ENCODE assay signal across 8 cellular contexts in the genomic region with DNA sequence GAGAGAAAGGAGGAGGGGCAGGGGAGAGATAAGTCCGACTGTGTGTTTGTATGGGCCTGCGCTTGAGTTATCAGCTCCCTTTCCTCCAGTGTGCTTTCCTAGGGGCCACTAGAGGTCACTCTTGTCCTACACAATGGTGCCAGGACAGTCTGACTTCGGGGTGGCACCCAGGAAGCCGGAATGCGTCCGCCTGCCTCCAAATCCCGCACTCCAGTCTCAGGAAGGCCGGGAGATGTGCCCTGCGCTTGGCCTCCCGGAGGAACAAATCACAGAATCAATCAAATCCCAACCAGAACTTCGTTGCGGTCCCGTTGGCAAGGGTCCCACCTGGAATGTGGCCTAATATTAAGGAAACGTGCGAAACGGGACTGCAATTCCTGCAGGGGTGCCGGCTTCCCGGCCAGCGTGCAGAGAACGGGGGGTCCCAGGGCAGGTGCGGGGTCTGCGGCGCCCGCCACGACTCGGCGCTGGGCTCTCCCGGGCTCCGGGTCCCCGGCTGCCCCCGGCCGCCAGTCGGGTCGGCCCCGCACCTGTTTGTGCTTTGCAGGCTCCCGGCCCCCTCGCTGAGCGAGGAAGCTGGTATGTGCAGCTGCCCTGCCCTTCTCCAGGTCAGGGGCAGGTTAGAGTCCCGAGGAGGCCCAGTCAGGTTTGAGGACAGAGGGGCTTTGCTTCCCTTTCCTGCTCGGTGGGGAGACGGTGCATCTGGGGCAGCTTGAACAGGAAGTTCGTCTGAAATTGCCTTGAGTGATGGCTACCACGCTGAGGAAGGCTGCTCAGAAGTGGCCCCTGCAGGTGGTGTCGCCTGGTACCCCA. TPM values are rescaled to one million over a fixed set of nuclear protein-coding genes. Genes with fewer than 3 reads are reported as not detected.
DNase-seq lines count a peak whose midpoint lies in the region; ATAC-seq and TF ChIP-seq lines count a peak whose summit lies in the region.

No MANE protein-coding gene starts in this region.

- H3K9ac ChIP-seq in duodenal mucosa (ENCODE audit: low read depth in 1 of 2, low read length in 2 of 2): peak overlapping the region; percentile 40 to 79
- H3K9ac ChIP-seq in liver (ENCODE audit: low read depth in 1 of 2, low read length in 2 of 2): no peak overlapping the region

- H3K36me3 ChIP-seq in BE2C: no peaks in the 10 kb centered on the region
- no peaks in the 10 kb centered on the region for H3K36me3 ChIP-seq in duodenal mucosa (ENCODE audit: control insufficient read depth in 1 of 2, insufficient read depth in 2 of 2, low read length in 2 of 2)
- no peaks in the 10 kb centered on the region for H3K36me3 ChIP-seq in liver (ENCODE audit: control insufficient read depth in 4 of 4, insufficient read depth in 3 of 4, low read depth in 1 of 4, low read length in 3 of 4)

- DNase-seq in BE2C: peak; percentile 45
- DNase-seq in NCI-H460 (ENCODE audit: extremely low read depth, low read depth): peak; percentile 88
- peak; percentile 68 for DNase-seq in activated CD4-positive, alpha-beta T cell treated with anti-CD3 and anti-CD28 coated beads for 48 hours
- peak; percentile 44 to 46 for DNase-seq in stimulated activated CD4-positive, alpha-beta T cell treated with anti-CD3 and anti-CD28 coated beads, Interleukin-2, amount 100 ng/mL, for 48 hours

- H3K27me3 ChIP-seq in BE2C (peaks cover 72% of the 10 kb centered on the region), duodenal mucosa (ENCODE audit: control insufficient read depth in 1 of 2, insufficient read depth in 2 of 2, low read length in 2 of 2) (peaks cover 0 to 4% of the 10 kb centered on the region in 2 donors), liver (ENCODE audit: control insufficient read depth in 4 of 4, insufficient read depth in 4 of 4, low read length in 3 of 4) (peaks cover 0 to 2% (median 0%) of the 10 kb centered on the region in 4 donors)

- H3K9me3 ChIP-seq in BE2C: no peaks in the 10 kb centered on the region
- H3K9me3 ChIP-seq in duodenal mucosa (ENCODE audit: control insufficient read depth in 1 of 2, low read length in 2 of 2): no peaks in the 10 kb centered on the region
- no peaks in the 10 kb centered on the region for H3K9me3 ChIP-seq in liver (ENCODE audit: control insufficient read depth in 4 of 4, low read length in 3 of 4)

- peak; percentile 96 for TF ChIP-seq RAD21 in liver (IDR thresholded peaks at IDR 0.05)

- H3K4me3 ChIP-seq in BE2C (ENCODE audit: low read depth, low read length) (no peak overlapping the region), duodenal mucosa (ENCODE audit: low read depth in 1 of 2, low read length in 2 of 2) (peak overlapping the region; percentile 69 to 81), liver (ENCODE audit: low read depth in 1 of 3, low read length in 3 of 3) (peak overlapping the region; percentile 48 to 54 (median 52))

- WGBS in liver: 4% methylated on average over 44 of the region's 44 CpGs

- H3K27ac ChIP-seq in duodenal mucosa (ENCODE audit: low read depth, low read length) (no peak overlapping the region), liver (ENCODE audit: low read depth in 1 of 2, low read length in 2 of 2) (no peak overlapping the region)

- H3K4me1 ChIP-seq in BE2C (no peaks in the 10 kb centered on the region), duodenal mucosa (ENCODE audit: control insufficient read depth in 1 of 2, insufficient read depth in 2 of 2, low read length in 2 of 2) (peaks cover 0 to 4% of the 10 kb centered on the region in 2 donors), liver (ENCODE audit: control insufficient read depth in 4 of 4, insufficient read depth in 4 of 4, low read length in 3 of 4) (peaks cover 0 to 10% (median 4%) of the 10 kb centered on the region in 4 donors)

- peak; percentile 82 for TF ChIP-seq CTCF in BE2C (IDR thresholded peaks at IDR 0.05; ENCODE audit: low read depth, low read length)
- TF ChIP-seq CTCF in liver (IDR thresholded peaks at IDR 0.05; ENCODE audit: low read depth, low read length, missing input control): peak; percentile 94

- peak; percentile 81 for ATAC-seq in GM19025 (IDR thresholded peaks at IDR 0.05; ENCODE audit: low read depth, unreplicated experiment)
- peak; percentile 91 for ATAC-seq in HG03175 (IDR thresholded peaks at IDR 0.05; ENCODE audit: unreplicated experiment)

TF ChIP-seq in liver, 16 proteins besides CTCF, POLR2A, EP300 and RAD21:
- peak; percentile 12 to 15 for TF ChIP-seq RXRA (IDR thresholded peaks at IDR 0.05)
- TF ChIP-seq EGR1 (IDR thresholded peaks at IDR 0.05; ENCODE audit: low read depth in 2 of 2): no peak
- no peak for TF ChIP-seq GABPA (IDR thresholded peaks at IDR 0.05 in 1 of 2, conservative IDR thresholded peaks at IDR 0.05 in 1 of 2)
- TF ChIP-seq FOXA2 (IDR thresholded peaks at IDR 0.05): no peak
- TF ChIP-seq, protein P1, sequence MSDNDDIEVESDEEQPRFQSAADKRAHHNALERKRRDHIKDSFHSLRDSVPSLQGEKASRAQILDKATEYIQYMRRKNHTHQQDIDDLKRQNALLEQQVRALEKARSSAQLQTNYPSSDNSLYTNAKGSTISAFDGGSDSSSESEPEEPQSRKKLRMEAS (IDR thresholded peaks at IDR 0.05): no peak
- TF ChIP-seq JUND (IDR thresholded peaks at IDR 0.05): no peak

RNA-seq across cellular contexts. Expression of gene HPS1, which starts 21.0 kb away (rescaled TPM):
- polyA plus RNA-seq in BE2C (2012; ENCODE audit: insufficient read depth, insufficient read length, low read depth): not detected
- total RNA-seq in NCI-H460 (2014; rRNA removed; shearing (Covaris generic)): 32.6 and 36.6 TPM in 2 replicates
- polyA plus RNA-seq in NCI-H460 (2014; cell fraction: nucleus; rRNA removed): 62.6 and 80.4 TPM in 2 replicates
- total RNA-seq in liver: 10 to 100 TPM; 19.9 to 37.5 TPM
- polyA plus RNA-seq in liver: 10 to 100 TPM; 22.1 to 56.7 TPM

RNA-seq across cellular contexts. Expression of gene PYROXD2, which starts 52.7 kb away (rescaled TPM):
- polyA plus RNA-seq in BE2C (2012; ENCODE audit: insufficient read depth, insufficient read length, low read depth): 5.2 TPM
- total RNA-seq in NCI-H460 (2014; rRNA removed; shearing (Covaris generic)): 4.6 and 5.0 TPM in 2 replicates
- polyA plus RNA-seq in NCI-H460 (2014; cell fraction: nucleus; rRNA removed): 12.7 and 16.2 TPM in 2 replicates
- 1 to 10 TPM; 4.6 to 9.0 TPM for total RNA-seq in liver
- polyA plus RNA-seq in liver: 1 to 10 TPM; 2.3 to 4.3 TPM

Comparison
In these comparisons a context has a peak if more than half of its experiments do, and no peak if none do; other contexts are left out.
1. H3K9ac ChIP-seq: peak in duodenal mucosa (2 of 2); none in liver (0 of 2).
2. Peak in every context shown above with its lines, with median percentiles within 50 percentile points of each other: DNase-seq.